24 cellular contexts compared by ENCODE assay signal in genomic region chr5:133088064-133088463, GRCh38.
"Had no signal": no experiment of that assay in that cellular context is flagged by ENCODE, and none has a peak within 500 bp of the region (broad histone marks: within the 10 kb centered on the region; RNA-seq: fewer than 3 reads in every experiment).

No MANE protein-coding gene starts in this region.

- H3K4me1 Mint-ChIP-seq: mesothelial cell of epicardium; neural crest cell; stimulated activated naive CD8-positive, alpha-beta T cell treated with anti-CD3 and anti-CD28 coated beads, Interleukin-15, amount 100 ng/mL, for 72 hours had no signal

- H3K27me3 Mint-ChIP-seq: naive B cell; natural killer cell treated with Interleukin-12 subunit alpha and Interleukin-12 subunit beta and Interleukin-15 and Interleukin-18, amount 100 ng/mL, for 72 hours; progenitor cell of endocrine pancreas; stimulated activated naive CD8-positive, alpha-beta T cell treated with anti-CD3 and anti-CD28 coated beads, Interleukin-15, amount 100 ng/mL, for 72 hours had no signal

- H3K9me3 Mint-ChIP-seq: natural killer cell treated with Interleukin-12 subunit alpha and Interleukin-12 subunit beta and Interleukin-15 and Interleukin-18, amount 100 ng/mL, for 72 hours; neural crest cell; stimulated activated naive CD8-positive, alpha-beta T cell treated with anti-CD3 and anti-CD28 coated beads, Interleukin-15, amount 100 ng/mL, for 72 hours had no signal

- H3K4me3 Mint-ChIP-seq: mesothelial cell of epicardium; naive B cell; natural killer cell treated with Interleukin-12 subunit alpha and Interleukin-12 subunit beta and Interleukin-15 and Interleukin-18, amount 100 ng/mL, for 72 hours; neural crest cell; stimulated activated naive CD8-positive, alpha-beta T cell treated with anti-CD3 and anti-CD28 coated beads, Interleukin-15, amount 100 ng/mL, for 72 hours had no signal

- DNase-seq: dermis blood vessel endothelial cell; effector memory CD4-positive, alpha-beta T cell; foreskin melanocyte; glutamatergic neuron; heart right ventricle; hippocampal formation; left cardiac atrium; left lung; mesenchymal stem cell; mucosa of descending colon; naive B cell; stimulated activated CD4-positive, alpha-beta T cell treated with anti-CD3 and anti-CD28 coated beads, Interleukin-12 subunit alpha, Interleukin-12 subunit beta, amount 100 ng/mL, for 4 hours; stimulated activated CD4-positive, alpha-beta T cell treated with anti-CD3 and anti-CD28 coated beads, Interleukin-1b, Interleukin-23, amount 100 ng/mL, for 48 hours; stimulated activated CD4-positive, alpha-beta T cell treated with anti-CD3 and anti-CD28 coated beads, Interleukin-4, amount 100 ng/mL, for 1 hour; stimulated activated CD8-positive, alpha-beta memory T cell treated with anti-CD3 and anti-CD28 coated beads, Interleukin-4, amount 100 ng/mL, for 48 hours; stimulated activated naive CD8-positive, alpha-beta T cell treated with anti-CD3 and anti-CD28 coated beads, Interleukin-15, amount 100 ng/mL, for 72 hours; thyroid gland; trophoblast cell had no signal

- ATAC-seq: heart right ventricle; left cardiac atrium; left lung; mucosa of descending colon; natural killer cell treated with Interleukin-12 subunit alpha and Interleukin-12 subunit beta and Interleukin-15 and Interleukin-18, amount 100 ng/mL, for 72 hours; sciatic nerve; stimulated activated naive CD8-positive, alpha-beta T cell treated with anti-CD3 and anti-CD28 coated beads, Interleukin-15, amount 100 ng/mL, for 72 hours had no signal

- FAIRE-seq: endothelial cell of umbilical vein had no signal

- H3K27ac Mint-ChIP-seq: mesothelial cell of epicardium; natural killer cell treated with Interleukin-12 subunit alpha and Interleukin-12 subunit beta and Interleukin-15 and Interleukin-18, amount 100 ng/mL, for 72 hours; progenitor cell of endocrine pancreas had no signal
